2 cellular contexts compared by ENCODE assay signal in genomic region chr14:39812532-39813320, GRCh38.
TF ChIP-seq lines count a peak whose summit lies in the region.

No MANE protein-coding gene starts in this region.

TF ChIP-seq in HEK293T, 16 proteins besides CTCF, POLR2A, EP300 and RAD21 (continued from another document):
- peak; percentile 35; the same call in 1 of the 2 replicates for TF ChIP-seq PKNOX1 (IDR thresholded peaks at IDR 0.05)
- TF ChIP-seq HDGF (IDR thresholded peaks at IDR 0.05; ENCODE audit: borderline replicate concordance): no peak
- TF ChIP-seq ZNF384 (IDR thresholded peaks at IDR 0.05): no peak

TF ChIP-seq in GM12878, 131 proteins besides CTCF, POLR2A, EP300 and RAD21 (continued from another document):
- TF ChIP-seq CUX1 (IDR thresholded peaks at IDR 0.05; ENCODE audit: insufficient replicate concordance, low read depth, low read length) (no peak), ZBTB40 (IDR thresholded peaks at IDR 0.05; ENCODE audit: borderline replicate concordance) (no peak), MEF2B (IDR thresholded peaks at IDR 0.05; ENCODE audit: partially characterized antibody, poor library complexity, severe bottlenecking) (peak; percentile 36), HDAC6 (IDR thresholded peaks at IDR 0.05; ENCODE audit: unreplicated experiment) (no peak), SMARCA5 (IDR thresholded peaks at IDR 0.05) (no peak)
